ENCODE assay signal across 8 cellular contexts in genomic region chr18:49813071-49813320, GRCh38. TPM values are rescaled to one million over a fixed set of nuclear protein-coding genes. Genes with fewer than 3 reads are reported as not detected.
DNase-seq lines count a peak whose midpoint lies in the region; ATAC-seq, FAIRE-seq and TF ChIP-seq lines count a peak whose summit lies in the region.

No MANE protein-coding gene starts in this region.

- H3K79me2 ChIP-seq in PC-9 (ENCODE audit: low read depth) (peaks cover 17% of the 10 kb centered on the region; the same call in 1 of the 2 replicates), HepG2 (ENCODE audit: insufficient read depth, low read length) (peaks cover 59% of the 10 kb centered on the region)

- intact Hi-C loops in CD14-positive monocyte (cut with micrococcal nuclease) (loop anchor here (5.0 kb wide), 2 partner anchors 321 to 326 kb away; partner anchors contain the start of genes C18orf32 (in 1 of the 2) and RPL17 (in 1 of the 2)), PC-9 (cut with micrococcal nuclease; ENCODE audit: unreplicated experiment) (loop anchor here (5.0 kb wide), 1 partner anchor 34 kb away; no protein-coding TSS in a partner anchor), HepG2 (cut with micrococcal nuclease; ENCODE audit: unreplicated experiment) (loop anchor here (2.0 to 5.0 kb wide), 2 partner anchors 20 to 44 kb away; no protein-coding TSS in a partner anchor)

- H3K27ac ChIP-seq in PC-9: peak overlapping the region; percentile 72
- H3K27ac ChIP-seq in coronary artery: peak overlapping the region; percentile 85 to 96
- H3K27ac ChIP-seq in HepG2 (ENCODE audit: extremely low read length, insufficient read depth, low read length): peak overlapping the region; percentile 96
- H3K27ac ChIP-seq in thoracic aorta: peak overlapping the region; percentile 90 to 97

- H3K36me3 ChIP-seq in PC-9 (ENCODE audit: low read depth) (no peaks in the 10 kb centered on the region), HepG2 (replicated peaks in 1 of 2; ENCODE audit: control insufficient read depth in 1 of 2, insufficient read depth in 2 of 2, low read length in 2 of 2) (no peaks in the 10 kb centered on the region; a peak in 1 of 5 replicates), thoracic aorta (no peaks in the 10 kb centered on the region)

- H3K4me3 ChIP-seq in PC-9 (peak overlapping the region; percentile 77), coronary artery (peak overlapping the region; percentile 93), HepG2 (replicated peaks in 1 of 3; ENCODE audit: insufficient read depth in 1 of 3, low read depth in 2 of 3, low read length in 3 of 3) (peak overlapping the region; percentile 71 to 95 (median 88)), thoracic aorta (peak overlapping the region; percentile 89)

- peaks cover 5% of the 10 kb centered on the region; the same call in 1 of the 2 replicates for H3F3A ChIP-seq in PC-9 (ENCODE audit: insufficient read depth, low read depth)

- H3K4me2 ChIP-seq in PC-9: peak overlapping the region; percentile 94
- H3K4me2 ChIP-seq in HepG2 (ENCODE audit: low read depth, low read length): peak overlapping the region; percentile 77

- POLR2A ChIA-PET in PC-9 (lab: Charles Lee; ENCODE audit: unreplicated experiment): interaction anchor here (0.7 kb wide), 1 partner anchor 316 kb away, joined by 4 read pairs; no protein-coding TSS in a partner anchor
- POLR2A ChIA-PET in HepG2 (lab: Yijun Ruan, JAX): interaction anchor here (0.7 to 2.3 kb wide), 3 partner anchors 22 to 46 kb away, joined by 3 to 31 read pairs (median 4); no protein-coding TSS in a partner anchor

- H3K36me3 Mint-ChIP-seq in CD14-positive monocyte: peaks cover 2 to 17% of the 10 kb centered on the region in 2 donors

- H3K9me3 Mint-ChIP-seq in CD14-positive monocyte: peaks cover 11 to 23% (median 16%) of the 10 kb centered on the region in 7 donors

- ATAC-seq in GM18870 (IDR thresholded peaks at IDR 0.05; ENCODE audit: unreplicated experiment): peak; percentile 21
- peak; percentile 30 for ATAC-seq in HG03097 (IDR thresholded peaks at IDR 0.05; ENCODE audit: low FRiP score, unreplicated experiment)
- peak; percentile 75; the same call in 2 of the 3 replicates for ATAC-seq in HepG2
- ATAC-seq in thoracic aorta (ENCODE audit: insufficient number of reproducible peaks, low FRiP score, low read depth): no peak

- CTCF ChIA-PET in PC-9 (lab: Charles Lee) (no interaction called here), HepG2 (lab: Yijun Ruan, JAX; ENCODE audit: low intra/inter-chr PET ratio, low total read pairs) (no interaction called here)

- H3K27ac Mint-ChIP-seq in CD14-positive monocyte: peak overlapping the region; percentile 92 to 97 (median 96)

- H3K27me3 ChIP-seq in PC-9 (ENCODE audit: insufficient read depth, low read depth): no peaks in the 10 kb centered on the region
- H3K27me3 ChIP-seq in HepG2 (ENCODE audit: control insufficient read depth in 1 of 2, insufficient read depth in 2 of 2, low read length in 2 of 2): no peaks in the 10 kb centered on the region
- H3K27me3 ChIP-seq in thoracic aorta (replicated peaks; ENCODE audit: insufficient read depth): no peaks in the 10 kb centered on the region

- H4K20me1 ChIP-seq in PC-9 (ENCODE audit: insufficient read depth) (no peaks in the 10 kb centered on the region), HepG2 (ENCODE audit: insufficient read depth, low read length) (no peaks in the 10 kb centered on the region)

- DNase-seq in CD14-positive monocyte (ENCODE audit: low spot score) (peak; percentile 47), PC-9 (peak in 1 of 2 experiments; percentile 9), coronary artery (ENCODE audit: low spot score) (no peak), HepG2 (ENCODE audit: low spot score) (peak; percentile 24), thoracic aorta (ENCODE audit: low spot score) (no peak), T1000 (lab: John Stamatoyannopoulos, UW) (no peak)

- BruUV-seq in PC-9 (replicated peaks; lab: Mats Ljungman, UMichigan) (TSS peak; percentile 76), HepG2 (replicated peaks; lab: Mats Ljungman, UMichigan) (no TSS peak)

- peak overlapping the region; percentile 97 for H2AFZ ChIP-seq in PC-9
- H2AFZ ChIP-seq in HepG2 (ENCODE audit: low read length): no peak overlapping the region

- TF ChIP-seq RAD21 in HepG2 (CRISPR knock-in tag; IDR thresholded peaks at IDR 0.05): no peak

- peaks cover 0 to 3% (median 0%) of the 10 kb centered on the region in 3 donors for H3K27me3 Mint-ChIP-seq in CD14-positive monocyte (ENCODE audit: low read depth in 3 of 3)

- in situ Hi-C loops in HepG2 (cut with HindIII; ENCODE audit: extremely low pct_ligation_motif_present, low pct_unique_long_range_greater_than_20kb): no loop called here

- peaks cover 37% of the 10 kb centered on the region for H3K4me1 Mint-ChIP-seq in CD14-positive monocyte

- TF ChIP-seq CTCF in CD14-positive monocyte (IDR thresholded peaks at IDR 0.05) (no peak), PC-9 (conservative IDR thresholded peaks at IDR 0.05) (no peak), coronary artery (IDR thresholded peaks at IDR 0.05) (no peak), HepG2 (CRISPR knock-in tag; IDR thresholded peaks at IDR 0.05) (no peak), thoracic aorta (IDR thresholded peaks at IDR 0.05) (no peak)

- TF ChIP-seq POLR2A in HepG2 (IDR thresholded peaks at IDR 0.05; ENCODE audit: insufficient read depth in 1 of 2, low read depth in 2 of 2, low read length in 2 of 2): no peak

- no peak for TF ChIP-seq EP300 in HepG2 (IDR thresholded peaks at IDR 0.05; ENCODE audit: low read depth in 2 of 2, low read length in 2 of 2)
- TF ChIP-seq EP300 in HepG2 (CRISPR knock-in tag; IDR thresholded peaks at IDR 0.05; ENCODE audit: borderline replicate concordance): no peak

- H3K4me1 ChIP-seq in PC-9 (replicated peaks; ENCODE audit: insufficient read depth): peaks cover 23% of the 10 kb centered on the region
- peaks cover 45% of the 10 kb centered on the region for H3K4me1 ChIP-seq in HepG2 (ENCODE audit: insufficient read depth, low read length)
- H3K4me1 ChIP-seq in thoracic aorta (ENCODE audit: control insufficient read depth in 1 of 2, low read depth in 2 of 2): peaks cover 8 to 25% of the 10 kb centered on the region in 2 donors

- H3K9me3 ChIP-seq in PC-9 (ENCODE audit: insufficient read depth, low read depth) (no peaks in the 10 kb centered on the region), HepG2 (ENCODE audit: low read length) (peaks cover 7% of the 10 kb centered on the region; the same call in 1 of the 2 replicates), thoracic aorta (peaks cover 10% of the 10 kb centered on the region)

- 2% methylated on average over 17 of the region's 17 CpGs for WGBS in HepG2 (ENCODE audit: low lambda C conversion rate)

- H3K9me2 ChIP-seq in PC-9 (ENCODE audit: insufficient read depth): no peaks in the 10 kb centered on the region

- H3K4me3 Mint-ChIP-seq in CD14-positive monocyte: peak overlapping the region; percentile 93 to 97

- H3K9ac ChIP-seq in HepG2 (ENCODE audit: insufficient read depth, low read depth, low read length): peak overlapping the region; percentile 79

- FAIRE-seq in HepG2 (lab: Jason Lieb, UNC): no peak

TF ChIP-seq in HepG2, 621 proteins besides CTCF, POLR2A, EP300 and RAD21 (continues in another document):
- peak; percentile 84; the same call in 1 of the 2 replicates for TF ChIP-seq NAIF1 (CRISPR knock-in tag; IDR thresholded peaks at IDR 0.05; ENCODE audit: borderline replicate concordance)
- TF ChIP-seq HMGXB4 (CRISPR knock-in tag; IDR thresholded peaks at IDR 0.05; ENCODE audit: borderline replicate concordance in 1 of 2, low read depth in 1 of 2): peak in 1 of 2 experiments; percentile 46; a peak in 2 of 4 replicates

RNA-seq across cellular contexts. Expression of gene ACAA2, which starts 0.3 kb away (rescaled TPM):
- 100 to 1,000 TPM in 1 of 2 donors, 10 to 100 TPM in 1; 97.6 to 109 TPM for polyA plus RNA-seq in CD14-positive monocyte
- 33.7 and 37.7 TPM in 2 replicates for total RNA-seq in PC-9 (2021)
- total RNA-seq in HepG2 (2016; rRNA removed; fragmentation: Illumina TruSeq; extraction: Trizol): 182 and 269 TPM in 2 replicates
- 66.8 and 71.6 TPM in 2 replicates for total RNA-seq in HepG2 (2016; cell fraction: cytosol; rRNA removed; fragmentation: Illumina TruSeq; extraction: Trizol; ENCODE audit: low read depth)
- total RNA-seq in HepG2 (2016; cell fraction: insoluble cytoplasmic fraction; rRNA removed; fragmentation: Illumina TruSeq; extraction: Trizol): 184 and 258 TPM in 2 replicates
- 178 and 187 TPM in 2 replicates for total RNA-seq in HepG2 (2016; cell fraction: membrane; rRNA removed; fragmentation: Illumina TruSeq; extraction: Trizol)
- 79.1 and 82.2 TPM in 2 replicates for total RNA-seq in HepG2 (2016; cell fraction: nucleus; rRNA removed; fragmentation: Illumina TruSeq; extraction: Trizol)
- 35.5 and 51.6 TPM in 2 replicates for polyA plus RNA-seq in HepG2 (2011; rRNA removed)
- polyA plus RNA-seq in HepG2 (2011; cell fraction: cytosol; rRNA removed): 33.7 and 51.5 TPM in 2 replicates
- 16.7 and 21.8 TPM in 2 replicates for polyA plus RNA-seq in HepG2 (2011; cell fraction: nucleus; rRNA removed)
- 88.9 and 134 TPM in 2 replicates for polyA plus RNA-seq in HepG2 (2012)
- polyA plus RNA-seq in HepG2 (2016; cell fraction: cytosol; fragmentation: Illumina TruSeq; extraction: Trizol; ENCODE audit: low read depth): 103 and 113 TPM in 2 replicates
- polyA plus RNA-seq in HepG2 (2016; cell fraction: insoluble cytoplasmic fraction; fragmentation: Illumina TruSeq; extraction: Trizol; ENCODE audit: low read depth): 244 and 251 TPM in 2 replicates
- 158 and 166 TPM in 2 replicates for polyA plus RNA-seq in HepG2 (2016; cell fraction: membrane; fragmentation: Illumina TruSeq; extraction: Trizol; ENCODE audit: low read depth)
- 102 and 114 TPM in 2 replicates for polyA plus RNA-seq in HepG2 (2016; cell fraction: nucleus; fragmentation: Illumina TruSeq; extraction: Trizol; ENCODE audit: insufficient read depth, low read depth)
- polyA minus RNA-seq in HepG2 (2011; rRNA and poly(A)+ RNA removed; ENCODE audit: low replicate concordance): 17.9 and 23.0 TPM in 2 replicates
- polyA minus RNA-seq in HepG2 (2011; cell fraction: cytosol; rRNA and poly(A)+ RNA removed): 25.4 and 27.8 TPM in 2 replicates
- 27.8 and 29.3 TPM in 2 replicates for polyA minus RNA-seq in HepG2 (2011; cell fraction: nucleus; rRNA and poly(A)+ RNA removed)
- total RNA-seq in thoracic aorta: 10 to 100 TPM; 20.3 to 26.5 TPM

Comparison
In these comparisons a context has a peak if more than half of its experiments do, and no peak if none do; other contexts are left out.
1. DNase-seq: peak in CD14-positive monocyte (single experiment) and HepG2 (single experiment); none in coronary artery (single experiment), thoracic aorta (single experiment) and T1000 (single experiment).
2. Peak in every context shown above with its lines, with median percentiles within 50 percentile points of each other: H3K27ac ChIP-seq and H3K4me3 ChIP-seq.